ENCODE assay signal across 15 cellular contexts in the genomic region with DNA sequence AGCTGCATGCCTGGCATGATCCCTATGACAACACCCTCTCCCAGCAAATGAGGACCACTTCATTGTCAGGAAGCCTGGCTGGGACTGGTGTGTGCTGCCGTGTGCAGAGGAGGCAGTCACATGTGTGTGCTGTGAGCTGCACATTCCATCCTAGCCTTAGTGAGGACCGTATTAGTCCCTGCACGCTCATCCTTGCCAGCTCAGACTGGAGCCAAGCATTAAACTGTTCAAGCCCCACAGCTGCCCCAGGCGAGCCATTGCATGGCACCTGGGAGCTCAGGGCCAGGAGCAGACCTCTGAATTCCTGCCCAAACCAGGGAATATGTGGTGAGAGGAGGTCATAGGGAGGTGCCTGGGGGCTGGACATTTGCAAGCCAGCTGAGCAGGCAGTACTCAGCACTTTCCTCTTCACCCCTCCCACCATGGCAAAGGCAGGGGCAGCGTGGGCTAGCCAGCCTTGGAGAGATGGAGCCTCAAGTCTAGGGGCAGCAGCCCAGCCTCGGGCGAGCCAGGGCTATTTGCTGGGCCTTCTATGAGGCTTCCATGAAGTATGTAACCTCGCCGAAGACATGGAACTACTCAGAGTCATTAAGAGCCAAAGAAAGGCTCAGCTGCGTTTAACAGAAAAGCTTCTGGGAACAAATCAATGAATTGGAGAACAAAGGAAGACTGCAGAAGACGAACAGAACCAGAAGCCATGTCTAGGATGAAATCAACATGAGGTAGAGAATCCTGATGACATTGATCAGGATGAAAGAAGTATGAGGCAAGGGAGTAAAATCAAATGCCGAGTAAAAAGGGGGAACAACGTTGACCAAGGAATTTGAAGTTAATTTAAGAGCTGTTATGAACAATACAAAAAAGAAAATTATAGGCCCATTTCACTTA. TPM values are rescaled to one million over a fixed set of nuclear protein-coding genes. Genes with fewer than 3 reads are reported as not detected.
DNase-seq lines count a peak whose midpoint lies in the region; ATAC-seq and TF ChIP-seq lines count a peak whose summit lies in the region.
"Had no signal": no experiment of that assay in that cellular context is flagged by ENCODE, and none has a peak within 500 bp of the region (broad histone marks: within the 10 kb centered on the region; RNA-seq: fewer than 3 reads in every experiment).

No MANE protein-coding gene starts in this region.

- H3K4me3 Mint-ChIP-seq in activated naive CD8-positive, alpha-beta T cell treated with anti-CD3 and anti-CD28 coated beads, Interleukin-2, amount 50 U/mL, for 24 hours = no peak overlapping the region
- H3K4me3 Mint-ChIP-seq: central memory CD8-positive, alpha-beta T cell; stimulated activated memory B cell treated with anti-CD40 and anti-IgM and Interleukin-4, amounts not matched to agents 10 μg/mL and 1 μg/mL and 100 μg/mL, for 72 hours had no signal

- TF ChIP-seq CTCF in mucosa of descending colon (IDR thresholded peaks at IDR 0.05) = no peak
- TF ChIP-seq CTCF in uterus (IDR thresholded peaks at IDR 0.05) = no peak
- TF ChIP-seq CTCF in GM13977 (IDR thresholded peaks at IDR 0.05; ENCODE audit: extremely low read depth, insufficient read depth, missing control alignments) = no peak

- no peaks in the 10 kb centered on the region for H3K27me3 Mint-ChIP-seq in activated naive CD8-positive, alpha-beta T cell treated with anti-CD3 and anti-CD28 coated beads, Interleukin-2, amount 50 U/mL, for 24 hours

- no peaks in the 10 kb centered on the region for H3K4me1 Mint-ChIP-seq in activated naive CD8-positive, alpha-beta T cell treated with anti-CD3 and anti-CD28 coated beads, Interleukin-2, amount 50 U/mL, for 24 hours
- H3K4me1 Mint-ChIP-seq: central memory CD8-positive, alpha-beta T cell had no signal

- no peaks in the 10 kb centered on the region for H3K27me3 ChIP-seq in uterus
- H3K27me3 ChIP-seq: hepatocyte had no signal

- H3K36me3 Mint-ChIP-seq in activated naive CD8-positive, alpha-beta T cell treated with anti-CD3 and anti-CD28 coated beads, Interleukin-2, amount 50 U/mL, for 24 hours (ENCODE audit: low read depth) = no peaks in the 10 kb centered on the region
- H3K36me3 Mint-ChIP-seq: stimulated activated memory B cell treated with anti-CD40 and anti-IgM and Interleukin-4, amounts not matched to agents 10 μg/mL and 1 μg/mL and 100 μg/mL, for 72 hours had no signal

- DNase-seq in NCI-H82 (lab: John Stamatoyannopoulos, UW) = peak; percentile 17
- DNase-seq in NCI-H82 treated with DMSO at 0.1 percent for 48 hours (lab: John Stamatoyannopoulos, UW; ENCODE audit: unreplicated experiment) = no peak
- DNase-seq in dedifferentiated amniotic fluid mesenchymal stem cell (ENCODE audit: extremely low spot score) = peak; percentile 54
- no peak for DNase-seq in mucosa of descending colon
- DNase-seq in uterus = peak; percentile 56 to 60
- no peak for DNase-seq in GM13977 (ENCODE audit: low spot score)
- DNase-seq in activated naive CD8-positive, alpha-beta T cell treated with anti-CD3 and anti-CD28 coated beads, Interleukin-2, amount 50 U/mL, for 24 hours = no peak
- DNase-seq: activated T-cell treated with anti-CD3 and anti-CD28 coated beads for 4 hours, OCI-M1 had no signal

- H3K4me3 ChIP-seq in mucosa of descending colon (no peak overlapping the region), uterus (no peak overlapping the region)
- H3K4me3 ChIP-seq: hepatocyte had no signal

- H3K36me3 ChIP-seq in mucosa of descending colon (ENCODE audit: low read depth) (no peaks in the 10 kb centered on the region), uterus (no peaks in the 10 kb centered on the region)

- H3K9me3 ChIP-seq in mucosa of descending colon (no peaks in the 10 kb centered on the region), uterus (no peaks in the 10 kb centered on the region)

- H3K27ac ChIP-seq in uterus = peak overlapping the region; percentile 81 to 85
- H3K27ac ChIP-seq: hepatocyte had no signal

- in situ Hi-C loops in GM13977 (cut with MboI; ENCODE audit: low pct_unique_long_range_greater_than_20kb, low sequenced_read_pairs, unreplicated experiment) = no loop called here

- no peak for TF ChIP-seq POLR2A in uterus (IDR thresholded peaks at IDR 0.05)

- no peak overlapping the region for H3K27ac Mint-ChIP-seq in activated naive CD8-positive, alpha-beta T cell treated with anti-CD3 and anti-CD28 coated beads, Interleukin-2, amount 50 U/mL, for 24 hours
- H3K27ac Mint-ChIP-seq: stimulated activated memory B cell treated with anti-CD40 and anti-IgM and Interleukin-4, amounts not matched to agents 10 μg/mL and 1 μg/mL and 100 μg/mL, for 72 hours had no signal

- ATAC-seq in mucosa of descending colon = peak; percentile 21
- no peak for ATAC-seq in activated naive CD8-positive, alpha-beta T cell treated with anti-CD3 and anti-CD28 coated beads, Interleukin-2, amount 50 U/mL, for 24 hours
- ATAC-seq in HG02571 (IDR thresholded peaks at IDR 0.05; ENCODE audit: unreplicated experiment) = no peak
- ATAC-seq: stimulated activated memory B cell treated with anti-CD40 and anti-IgM and Interleukin-4, amounts not matched to agents 10 μg/mL and 1 μg/mL and 100 μg/mL, for 72 hours had no signal

- intact Hi-C loops in mucosa of descending colon (cut with DNase I, micrococcal nuclease) (no loop called here), uterus (cut with DNase I; ENCODE audit: low total_unique reads) (no loop called here)

- H3K4me1 ChIP-seq in mucosa of descending colon (ENCODE audit: low read depth) (peaks cover 3% of the 10 kb centered on the region), uterus (peaks cover 0 to 25% of the 10 kb centered on the region in 2 donors)

- no peaks in the 10 kb centered on the region for H3K9me3 Mint-ChIP-seq in activated naive CD8-positive, alpha-beta T cell treated with anti-CD3 and anti-CD28 coated beads, Interleukin-2, amount 50 U/mL, for 24 hours
- H3K9me3 Mint-ChIP-seq: central memory CD8-positive, alpha-beta T cell; stimulated activated memory B cell treated with anti-CD40 and anti-IgM and Interleukin-4, amounts not matched to agents 10 μg/mL and 1 μg/mL and 100 μg/mL, for 72 hours had no signal

RNA-seq across cellular contexts. Expression of a gene that starts 8.6 kb away (rescaled TPM):
- total RNA-seq in mucosa of descending colon (1 to 10 TPM; 1.7 to 6.3 (median 4.2) TPM), uterus (10 to 100 TPM in 3 of 4 donors, not detected in 1; 19.4 to 47.9 (median 29.7) TPM)
- total RNA-seq: A673, mononuclear cell had no signal

RNA-seq across cellular contexts. Expression of a gene that starts 39.0 kb away (rescaled TPM):
- total RNA-seq in mucosa of descending colon (under 1 TPM; 0.17 to 0.44 (median 0.43) TPM), uterus (1 to 10 TPM in 3 of 4 donors, under 1 TPM in 1; 0.26 to 4.4 (median 2.0) TPM)
- total RNA-seq: A673 had no signal

RNA-seq across cellular contexts. Expression of a gene that starts 55.1 kb away (rescaled TPM):
- total RNA-seq in mucosa of descending colon = 1 to 10 TPM; 2.2 to 6.9 (median 5.9) TPM
- 10 to 100 TPM in 1 of 4 donors, 1 to 10 TPM in 2, under 1 TPM in 1; 0.59 to 11.0 (median 4.8) TPM for total RNA-seq in uterus

Comparison
In these comparisons a context has a peak if more than half of its experiments do, and no peak if none do; other contexts are left out.
1. DNase-seq: peak in NCI-H82 (single experiment), dedifferentiated amniotic fluid mesenchymal stem cell (single experiment) and uterus (2 of 2); none in NCI-H82 treated with DMSO at 0.1 percent for 48 hours (single experiment), mucosa of descending colon (0 of 3), GM13977 (single experiment) and activated naive CD8-positive, alpha-beta T cell treated with anti-CD3 and anti-CD28 coated beads, Interleukin-2, amount 50 U/mL, for 24 hours (single experiment).